1 cellular context compared by ENCODE assay signal in the genomic region with DNA sequence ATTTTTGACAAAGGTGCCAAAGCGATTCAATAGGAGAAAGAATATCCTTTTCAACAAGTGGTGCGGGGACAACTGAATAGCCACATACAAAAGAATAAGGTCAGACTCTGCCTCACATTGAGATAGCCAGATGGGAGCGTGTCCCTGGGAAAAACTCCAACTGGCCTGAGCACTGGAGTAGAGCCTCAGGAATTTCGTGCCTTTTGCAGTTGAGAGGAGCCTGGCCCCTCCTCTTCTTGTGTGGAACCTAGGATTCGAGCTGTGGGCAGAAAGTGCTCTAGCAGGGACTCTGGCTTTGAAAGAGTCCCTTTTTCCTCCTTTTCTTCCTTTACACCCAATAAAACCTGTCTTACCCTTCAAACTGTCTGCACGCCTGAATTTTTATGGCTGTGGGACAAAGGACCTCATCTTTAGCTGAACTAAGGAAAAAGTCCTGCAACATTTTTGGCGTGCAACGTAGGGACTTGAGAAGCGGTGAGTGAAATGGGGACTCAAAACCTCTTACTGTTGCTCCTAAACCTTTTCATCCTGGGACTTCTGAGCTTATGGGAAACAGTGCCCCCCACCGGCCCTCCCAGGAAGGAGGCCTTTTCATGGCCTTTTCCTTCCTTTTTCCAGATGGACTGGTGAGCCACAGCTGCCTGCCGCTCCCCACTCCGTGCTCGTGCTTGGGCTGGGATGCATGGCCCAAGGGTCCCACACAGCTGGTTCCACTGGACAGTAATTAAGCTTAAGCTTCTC.
TF ChIP-seq lines count a peak whose summit lies in the region.

No MANE protein-coding gene starts in this region.

TF ChIP-seq in WTC11, 78 proteins besides CTCF, POLR2A, EP300 and RAD21 (continued from another document):
- TF ChIP-seq, protein P1, sequence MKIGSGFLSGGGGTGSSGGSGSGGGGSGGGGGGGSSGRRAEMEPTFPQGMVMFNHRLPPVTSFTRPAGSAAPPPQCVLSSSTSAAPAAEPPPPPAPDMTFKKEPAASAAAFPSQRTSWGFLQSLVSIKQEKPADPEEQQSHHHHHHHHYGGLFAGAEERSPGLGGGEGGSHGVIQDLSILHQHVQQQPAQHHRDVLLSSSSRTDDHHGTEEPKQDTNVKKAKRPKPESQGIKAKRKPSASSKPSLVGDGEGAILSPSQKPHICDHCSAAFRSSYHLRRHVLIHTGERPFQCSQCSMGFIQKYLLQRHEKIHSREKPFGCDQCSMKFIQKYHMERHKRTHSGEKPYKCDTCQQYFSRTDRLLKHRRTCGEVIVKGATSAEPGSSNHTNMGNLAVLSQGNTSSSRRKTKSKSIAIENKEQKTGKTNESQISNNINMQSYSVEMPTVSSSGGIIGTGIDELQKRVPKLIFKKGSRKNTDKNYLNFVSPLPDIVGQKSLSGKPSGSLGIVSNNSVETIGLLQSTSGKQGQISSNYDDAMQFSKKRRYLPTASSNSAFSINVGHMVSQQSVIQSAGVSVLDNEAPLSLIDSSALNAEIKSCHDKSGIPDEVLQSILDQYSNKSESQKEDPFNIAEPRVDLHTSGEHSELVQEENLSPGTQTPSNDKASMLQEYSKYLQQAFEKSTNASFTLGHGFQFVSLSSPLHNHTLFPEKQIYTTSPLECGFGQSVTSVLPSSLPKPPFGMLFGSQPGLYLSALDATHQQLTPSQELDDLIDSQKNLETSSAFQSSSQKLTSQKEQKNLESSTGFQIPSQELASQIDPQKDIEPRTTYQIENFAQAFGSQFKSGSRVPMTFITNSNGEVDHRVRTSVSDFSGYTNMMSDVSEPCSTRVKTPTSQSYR (CRISPR knock-in tag; IDR thresholded peaks at IDR 0.05): no peak
- TF ChIP-seq, protein P2, sequence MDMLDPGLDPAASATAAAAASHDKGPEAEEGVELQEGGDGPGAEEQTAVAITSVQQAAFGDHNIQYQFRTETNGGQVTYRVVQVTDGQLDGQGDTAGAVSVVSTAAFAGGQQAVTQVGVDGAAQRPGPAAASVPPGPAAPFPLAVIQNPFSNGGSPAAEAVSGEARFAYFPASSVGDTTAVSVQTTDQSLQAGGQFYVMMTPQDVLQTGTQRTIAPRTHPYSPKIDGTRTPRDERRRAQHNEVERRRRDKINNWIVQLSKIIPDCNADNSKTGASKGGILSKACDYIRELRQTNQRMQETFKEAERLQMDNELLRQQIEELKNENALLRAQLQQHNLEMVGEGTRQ (CRISPR knock-in tag; IDR thresholded peaks at IDR 0.05): no peak
- TF ChIP-seq, protein P3, sequence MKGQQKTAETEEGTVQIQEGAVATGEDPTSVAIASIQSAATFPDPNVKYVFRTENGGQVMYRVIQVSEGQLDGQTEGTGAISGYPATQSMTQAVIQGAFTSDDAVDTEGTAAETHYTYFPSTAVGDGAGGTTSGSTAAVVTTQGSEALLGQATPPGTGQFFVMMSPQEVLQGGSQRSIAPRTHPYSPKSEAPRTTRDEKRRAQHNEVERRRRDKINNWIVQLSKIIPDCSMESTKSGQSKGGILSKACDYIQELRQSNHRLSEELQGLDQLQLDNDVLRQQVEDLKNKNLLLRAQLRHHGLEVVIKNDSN (CRISPR knock-in tag; IDR thresholded peaks at IDR 0.05): no peak
TF ChIP-seq in WTC11: peak in this region for 0.
